1 cellular context compared by ENCODE assay signal in genomic region chr2:64865073-64865830, GRCh38.
TF ChIP-seq lines count a peak whose summit lies in the region.

No MANE protein-coding gene starts in this region.

TF ChIP-seq in HepG2, 621 proteins besides CTCF, POLR2A, EP300 and RAD21 (continued from another document):
- no peak for TF ChIP-seq SNAPC5 (CRISPR knock-in tag; IDR thresholded peaks at IDR 0.05; ENCODE audit: borderline replicate concordance)
- TF ChIP-seq ZNF512B (CRISPR knock-in tag; IDR thresholded peaks at IDR 0.05; ENCODE audit: borderline replicate concordance), result 0 out of 2 replicates have a peak, but pooled peaks have one; percentile 33
- TF ChIP-seq FOXA3 (CRISPR knock-in tag; IDR thresholded peaks at IDR 0.05), result no peak
- no peak for TF ChIP-seq ZNF790 (CRISPR knock-in tag; IDR thresholded peaks at IDR 0.05; ENCODE audit: borderline replicate concordance)
- TF ChIP-seq ZNF710 (CRISPR knock-in tag; IDR thresholded peaks at IDR 0.05; ENCODE audit: borderline replicate concordance), result no peak
- peak; percentile 40; the same call in 1 of the 2 replicates for TF ChIP-seq CAMTA2 (CRISPR knock-in tag; IDR thresholded peaks at IDR 0.05; ENCODE audit: borderline replicate concordance)
- TF ChIP-seq HOXA9 (CRISPR knock-in tag; IDR thresholded peaks at IDR 0.05; ENCODE audit: borderline replicate concordance), result no peak
- no peak for TF ChIP-seq ELF3 (CRISPR knock-in tag; IDR thresholded peaks at IDR 0.05)
- TF ChIP-seq DRAP1 (CRISPR knock-in tag; IDR thresholded peaks at IDR 0.05), result no peak
- TF ChIP-seq PBX2 (CRISPR knock-in tag; IDR thresholded peaks at IDR 0.05), result no peak
- no peak for TF ChIP-seq ZBTB38 (CRISPR knock-in tag; IDR thresholded peaks at IDR 0.05)
- no peak for TF ChIP-seq ZNF225 (CRISPR knock-in tag; IDR thresholded peaks at IDR 0.05)
- TF ChIP-seq ZBTB14 (CRISPR knock-in tag; IDR thresholded peaks at IDR 0.05), result no peak
